Comparison of ENCODE assay signal across 1 cellular context in the genomic region with DNA sequence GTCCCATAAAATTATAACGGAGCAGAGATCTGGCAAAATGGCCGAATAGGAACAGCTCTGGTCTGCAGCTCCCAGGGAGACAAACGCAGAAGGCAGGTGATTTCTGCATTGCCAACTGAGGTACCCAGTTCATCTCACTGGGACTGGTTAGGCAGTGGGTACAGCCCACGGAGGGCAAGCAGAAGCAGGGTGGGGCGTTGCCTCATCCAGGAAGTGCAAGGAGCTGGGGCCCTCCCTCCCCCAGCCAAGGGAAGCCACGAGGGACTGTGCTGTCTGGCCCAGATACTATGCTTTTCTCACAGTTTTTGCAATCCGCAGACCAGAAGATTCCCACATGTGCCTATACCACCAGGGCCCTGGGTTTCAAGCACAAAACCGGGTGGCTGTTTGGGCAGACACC.
TF ChIP-seq lines count a peak whose summit lies in the region.

No MANE protein-coding gene starts in this region.

TF ChIP-seq in K562, 482 proteins besides CTCF, POLR2A, EP300 and RAD21 (continued from another document):
- TF ChIP-seq, protein P1, sequence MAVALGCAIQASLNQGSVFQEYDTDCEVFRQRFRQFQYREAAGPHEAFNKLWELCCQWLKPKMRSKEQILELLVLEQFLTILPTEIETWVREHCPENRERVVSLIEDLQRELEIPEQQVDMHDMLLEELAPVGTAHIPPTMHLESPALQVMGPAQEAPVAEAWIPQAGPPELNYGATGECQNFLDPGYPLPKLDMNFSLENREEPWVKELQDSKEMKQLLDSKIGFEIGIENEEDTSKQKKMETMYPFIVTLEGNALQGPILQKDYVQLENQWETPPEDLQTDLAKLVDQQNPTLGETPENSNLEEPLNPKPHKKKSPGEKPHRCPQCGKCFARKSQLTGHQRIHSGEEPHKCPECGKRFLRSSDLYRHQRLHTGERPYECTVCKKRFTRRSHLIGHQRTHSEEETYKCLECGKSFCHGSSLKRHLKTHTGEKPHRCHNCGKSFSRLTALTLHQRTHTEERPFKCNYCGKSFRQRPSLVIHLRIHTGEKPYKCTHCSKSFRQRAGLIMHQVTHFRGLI (CRISPR knock-in tag; IDR thresholded peaks at IDR 0.05) = no peak
- no peak for TF ChIP-seq NCOA2 (IDR thresholded peaks at IDR 0.05; ENCODE audit: partially characterized antibody in 2 of 2)
- no peak for TF ChIP-seq ZKSCAN3 (CRISPR knock-in tag; IDR thresholded peaks at IDR 0.05)
- TF ChIP-seq TAF15 (IDR thresholded peaks at IDR 0.05; ENCODE audit: low read depth, low read length) = no peak
- TF ChIP-seq YY1 (IDR thresholded peaks at IDR 0.05; ENCODE audit: borderline replicate concordance in 1 of 3, control insufficient read depth in 1 of 3, extremely low read depth in 1 of 3, insufficient read depth in 3 of 3, insufficient read length in 1 of 3, insufficient replicate concordance in 2 of 3, low read depth in 1 of 3, low read length in 2 of 3) = no peak
- no peak for TF ChIP-seq ERF (CRISPR knock-in tag; IDR thresholded peaks at IDR 0.05)
- TF ChIP-seq, protein P2, sequence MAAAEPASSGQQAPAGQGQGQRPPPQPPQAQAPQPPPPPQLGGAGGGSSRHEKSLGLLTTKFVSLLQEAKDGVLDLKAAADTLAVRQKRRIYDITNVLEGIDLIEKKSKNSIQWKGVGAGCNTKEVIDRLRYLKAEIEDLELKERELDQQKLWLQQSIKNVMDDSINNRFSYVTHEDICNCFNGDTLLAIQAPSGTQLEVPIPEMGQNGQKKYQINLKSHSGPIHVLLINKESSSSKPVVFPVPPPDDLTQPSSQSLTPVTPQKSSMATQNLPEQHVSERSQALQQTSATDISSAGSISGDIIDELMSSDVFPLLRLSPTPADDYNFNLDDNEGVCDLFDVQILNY (CRISPR knock-in tag; IDR thresholded peaks at IDR 0.05) = no peak
- no peak for TF ChIP-seq FOXA1 (IDR thresholded peaks at IDR 0.05; ENCODE audit: borderline replicate concordance)
- TF ChIP-seq ADNP (tag; IDR thresholded peaks at IDR 0.05) = no peak
- no peak for TF ChIP-seq ZNF41 (CRISPR knock-in tag; conservative IDR thresholded peaks at IDR 0.05)
- TF ChIP-seq MAFK (IDR thresholded peaks at IDR 0.05; ENCODE audit: low read length) = no peak
- TF ChIP-seq ETV1 (tag; conservative IDR thresholded peaks at IDR 0.05; ENCODE audit: low read depth) = no peak
- no peak for TF ChIP-seq MYC (IDR thresholded peaks at IDR 0.05; ENCODE audit: low read depth, low read length)
- no peak for TF ChIP-seq MYC (CRISPR knock-in tag; IDR thresholded peaks at IDR 0.05; ENCODE audit: borderline replicate concordance, low read depth)
- no peak for TF ChIP-seq ZFX (CRISPR knock-in tag; IDR thresholded peaks at IDR 0.05)
- TF ChIP-seq GTF2A2 (tag; IDR thresholded peaks at IDR 0.05) = no peak
